In genomic region chr21:17538576-17538975, GRCh38 we compare ENCODE assay signal across 16 cellular contexts. TPM values are rescaled to one million over a fixed set of nuclear protein-coding genes. Genes with fewer than 3 reads are reported as not detected.
DNase-seq lines count a peak whose midpoint lies in the region; ATAC-seq and TF ChIP-seq lines count a peak whose summit lies in the region.
"Had no signal": no experiment of that assay in that cellular context is flagged by ENCODE, and none has a peak within 500 bp of the region (broad histone marks: within the 10 kb centered on the region; RNA-seq: fewer than 3 reads in every experiment).

No MANE protein-coding gene starts in this region.

- H3K9ac ChIP-seq in BLaER1 treated with 17β-estradiol and CSF1 and Interleukin-3, amounts not matched to agents 10 nM and 100 nM = peak overlapping the region in 8 of 11 experiments; percentile 1 to 54 (median 50); a peak in 9 of 22 replicates

- 0 out of 20 replicates have a peak overlapping the region, but pooled peaks of 1 of the 10 experiments have one; percentile 0 for H3K4me3 ChIP-seq in BLaER1 treated with 17β-estradiol and CSF1 and Interleukin-3, amounts not matched to agents 10 nM and 100 nM

- H3K4me1 Mint-ChIP-seq in WTC11 = peaks cover 65% of the 10 kb centered on the region

- no peak for TF ChIP-seq CTCF in WTC11 (IDR thresholded peaks at IDR 0.05)

- peaks cover 0 to 38% (median 0%) of the 10 kb centered on the region in 11 experiments; a peak in 10 of 22 replicates for H3K9me3 ChIP-seq in BLaER1 treated with 17β-estradiol and CSF1 and Interleukin-3, amounts not matched to agents 10 nM and 100 nM (replicated peaks in 1 of 11)

- DNase-seq in WTC11 (ENCODE audit: low spot score) = no peak
- no peak for DNase-seq in left lobe of liver (ENCODE audit: low spot score)
- no peak for DNase-seq in DMS153 (lab: John Stamatoyannopoulos, UW)
- DNase-seq in AG20443 (ENCODE audit: low spot score) = no peak
- DNase-seq: 8988T; CD4-positive, alpha-beta T cell; DMS79 treated with DMSO at 0.1 percent for 48 hours; GF-D8; GOT3; H7; KG1 had no signal

- ATAC-seq in WTC11 = no peak
- ATAC-seq in left lobe of liver = peak; percentile 20
- no peak for ATAC-seq in GM21526 (IDR thresholded peaks at IDR 0.05; ENCODE audit: low FRiP score, unreplicated experiment)
- ATAC-seq in GM18907 (IDR thresholded peaks at IDR 0.05; ENCODE audit: unreplicated experiment) = no peak

- peak overlapping the region; percentile 3 to 79 (median 67); a peak in 20 of 22 replicates for H3K27ac ChIP-seq in BLaER1 treated with 17β-estradiol and CSF1 and Interleukin-3, amounts not matched to agents 10 nM and 100 nM
- H3K27ac ChIP-seq: C4-2B had no signal

- peaks cover 9 to 53% (median 32%) of the 10 kb centered on the region in 10 experiments; a peak in 19 of 20 replicates for H3K4me1 ChIP-seq in BLaER1 treated with 17β-estradiol and CSF1 and Interleukin-3, amounts not matched to agents 10 nM and 100 nM

- no peak overlapping the region for H3K4me3 Mint-ChIP-seq in WTC11
- H3K4me3 Mint-ChIP-seq: B cell; CD4-positive, alpha-beta T cell had no signal

- POLR2A ChIA-PET in WTC11 (lab: Charles Lee) = no interaction called here

- H3K36me3 ChIP-seq in BLaER1 treated with 17β-estradiol and CSF1 and Interleukin-3, amounts not matched to agents 10 nM and 100 nM = no peaks in the 10 kb centered on the region

- H3K27me3 Mint-ChIP-seq in WTC11 (ENCODE audit: low read depth) = no peaks in the 10 kb centered on the region

- H3K4me2 ChIP-seq in BLaER1 treated with 17β-estradiol and CSF1 and Interleukin-3, amounts not matched to agents 10 nM and 100 nM = peak overlapping the region; percentile 57 to 83 (median 70); a peak in 21 of 22 replicates

- H3K9me3 Mint-ChIP-seq in WTC11 = peaks cover 11% of the 10 kb centered on the region
- H3K9me3 Mint-ChIP-seq: CD4-positive, alpha-beta T cell had no signal

- CTCF ChIA-PET in WTC11 (lab: Charles Lee) = interaction anchor here (0.9 kb wide), 1 partner anchor 16 kb away, joined by 3 read pairs; no protein-coding TSS in a partner anchor

- H3K36me3 Mint-ChIP-seq in WTC11 = peaks cover 22% of the 10 kb centered on the region

- peaks cover 0 to 19% (median 0%) of the 10 kb centered on the region in 11 experiments; a peak in 2 of 22 replicates for H3K27me3 ChIP-seq in BLaER1 treated with 17β-estradiol and CSF1 and Interleukin-3, amounts not matched to agents 10 nM and 100 nM

- H3K27ac Mint-ChIP-seq in WTC11 = no peak overlapping the region
- H3K27ac Mint-ChIP-seq: B cell; CD4-positive, alpha-beta T cell had no signal

- no peaks in the 10 kb centered on the region for H4K20me1 ChIP-seq in BLaER1 treated with 17β-estradiol and CSF1 and Interleukin-3, amounts not matched to agents 10 nM and 100 nM

TF ChIP-seq in WTC11, 78 proteins besides CTCF, POLR2A, EP300 and RAD21:
- peak; percentile 66; the same call in 1 of the 2 replicates for TF ChIP-seq ZNF121 (CRISPR knock-in tag; IDR thresholded peaks at IDR 0.05)
- TF ChIP-seq ZNF396 (CRISPR knock-in tag; IDR thresholded peaks at IDR 0.05; ENCODE audit: borderline replicate concordance) = no peak

RNA-seq across cellular contexts. Expression of gene CXADR, which starts 25.7 kb away (rescaled TPM):
- total RNA-seq in WTC11 (2021) = 119 to 125 TPM (median 119 TPM) in 3 replicates
- 23.4 TPM for total RNA-seq in left lobe of liver
- total RNA-seq: B cell had no signal
